23 cellular contexts compared by ENCODE assay signal in the genomic region with DNA sequence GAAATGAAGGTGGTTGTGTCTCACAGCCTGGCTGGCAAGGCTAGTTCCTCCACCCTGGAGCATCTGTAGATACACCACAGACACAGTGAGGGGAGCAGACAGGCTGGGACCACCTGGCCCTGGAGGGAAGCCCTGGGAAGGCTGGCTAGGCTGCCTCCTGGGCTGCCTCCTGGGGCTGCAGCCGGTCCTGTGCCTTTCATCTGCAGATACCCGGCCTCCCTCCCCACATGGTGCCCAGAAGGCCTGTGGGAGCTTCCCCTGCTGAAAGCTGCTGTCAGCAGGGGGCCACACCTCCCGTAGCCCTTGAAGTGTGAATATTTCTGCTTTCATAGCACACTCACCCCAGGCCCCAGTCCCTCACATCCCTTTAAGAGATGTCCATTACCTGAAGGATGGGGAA. TPM values are rescaled to one million over a fixed set of nuclear protein-coding genes. Genes with fewer than 3 reads are reported as not detected.
DNase-seq lines count a peak whose midpoint lies in the region; ATAC-seq and TF ChIP-seq lines count a peak whose summit lies in the region.
"Had no signal": no experiment of that assay in that cellular context is flagged by ENCODE, and none has a peak within 500 bp of the region (broad histone marks: within the 10 kb centered on the region; RNA-seq: fewer than 3 reads in every experiment).

No MANE protein-coding gene starts in this region.

- peak overlapping the region; percentile 91 for H3K27ac ChIP-seq in RWPE2 (ENCODE audit: poor library complexity, severe bottlenecking)
- H3K27ac ChIP-seq in osteoblast (ENCODE audit: low read depth, low read length) = no peak overlapping the region
- H3K27ac ChIP-seq: coronary artery, esophagus squamous epithelium, psoas muscle, SK-N-MC, tibial nerve had no signal

- ATAC-seq in HG03432 (IDR thresholded peaks at IDR 0.05; ENCODE audit: unreplicated experiment) = peak; percentile 43
- ATAC-seq in RWPE2 (ENCODE audit: low read depth) = no peak
- no peak for ATAC-seq in GM18498 (IDR thresholded peaks at IDR 0.05; ENCODE audit: unreplicated experiment)
- ATAC-seq in HG02678 (IDR thresholded peaks at IDR 0.05; ENCODE audit: unreplicated experiment) = no peak
- no peak for ATAC-seq in GM18517 (IDR thresholded peaks at IDR 0.05; ENCODE audit: unreplicated experiment)
- ATAC-seq: psoas muscle, T-helper 17 cell had no signal

- DNase-seq in NCI-H2171 treated with DMSO at 0.1 percent for 48 hours (lab: John Stamatoyannopoulos, UW) = peak; percentile 32
- DNase-seq in NCI-H2171 (lab: John Stamatoyannopoulos, UW) = no peak
- no peak for DNase-seq in RWPE2 (ENCODE audit: low spot score)
- peak; percentile 71 for DNase-seq in osteoblast (ENCODE audit: insufficient read length, low spot score, missing footprints)
- DNase-seq: activated CD4-positive, alpha-beta T cell treated with anti-CD3 and anti-CD28 coated beads, Interleukin-2, amount 10 ng/mL, durations not matched to agents 7 days and 5 days; activated naive CD4-positive, alpha-beta T cell treated with anti-CD3 and anti-CD28 coated beads, Interleukin-2, amount 50 U/mL, for 16 hours; BE2C; COR-L47; DMS79 treated with DMSO at 0.1 percent for 48 hours; esophagus squamous epithelium; Kasumi-1; NCI-H1048; NCI-H2081 treated with DMSO at 0.1 percent for 48 hours; psoas muscle; stimulated activated CD8-positive, alpha-beta memory T cell treated with anti-CD3 and anti-CD28 coated beads, Interleukin-4, amount 100 ng/mL, for 48 hours; T-helper 17 cell had no signal

- H3K9me3 ChIP-seq in RWPE2 (ENCODE audit: severe bottlenecking) (no peaks in the 10 kb centered on the region), osteoblast (ENCODE audit: low read depth, low read length) (no peaks in the 10 kb centered on the region)
- H3K9me3 ChIP-seq: BE2C, esophagus squamous epithelium, psoas muscle, tibial nerve had no signal

- no peaks in the 10 kb centered on the region for H3K79me2 ChIP-seq in osteoblast (ENCODE audit: insufficient read depth, low read length)

- no peak overlapping the region for H2AFZ ChIP-seq in osteoblast (ENCODE audit: low read length)

- no peak for TF ChIP-seq CTCF in RWPE2 (IDR thresholded peaks at IDR 0.05; ENCODE audit: poor library complexity, severe bottlenecking)
- no peak for TF ChIP-seq CTCF in osteoblast (IDR thresholded peaks at IDR 0.05; ENCODE audit: extremely low read depth, low read depth, low read length)

- H3K4me3 ChIP-seq in RWPE2 (ENCODE audit: severe bottlenecking) (no peak overlapping the region), osteoblast (ENCODE audit: insufficient read depth, low read length) (no peak overlapping the region)
- H3K4me3 ChIP-seq: coronary artery, esophagus squamous epithelium, psoas muscle, SK-N-MC, tibial nerve had no signal

- H3K36me3 ChIP-seq in RWPE2 (ENCODE audit: low read depth) (no peaks in the 10 kb centered on the region), osteoblast (ENCODE audit: insufficient read depth, low read length) (no peaks in the 10 kb centered on the region)
- H3K36me3 ChIP-seq: BE2C, esophagus squamous epithelium, tibial nerve had no signal

- H4K20me1 ChIP-seq in osteoblast (ENCODE audit: insufficient read depth, low read length) = no peaks in the 10 kb centered on the region

- no peaks in the 10 kb centered on the region for H3K27me3 ChIP-seq in RWPE2 (ENCODE audit: insufficient read depth, poor library complexity, severe bottlenecking)
- no peaks in the 10 kb centered on the region for H3K27me3 ChIP-seq in osteoblast (ENCODE audit: insufficient read depth, low read length)
- H3K27me3 ChIP-seq: BE2C, esophagus squamous epithelium, tibial nerve had no signal

- H3K4me1 ChIP-seq in RWPE2 (ENCODE audit: insufficient read depth, poor library complexity, severe bottlenecking) = peaks cover 43% of the 10 kb centered on the region
- peaks cover 15% of the 10 kb centered on the region for H3K4me1 ChIP-seq in osteoblast (ENCODE audit: insufficient read depth, low read length)
- H3K4me1 ChIP-seq: BE2C, psoas muscle, tibial nerve had no signal

- no peak overlapping the region for H3K4me2 ChIP-seq in osteoblast (ENCODE audit: insufficient read depth, low read length)

RNA-seq across cellular contexts. Expression of a gene that starts 37.6 kb away (rescaled TPM):
- total RNA-seq in osteoblast = 7.6 and 11.8 TPM in 2 replicates
- total RNA-seq: T-helper 17 cell had no signal

Comparison
In these comparisons a context has a peak if more than half of its experiments do, and no peak if none do; other contexts are left out.
1. DNase-seq: peak in NCI-H2171 treated with DMSO at 0.1 percent for 48 hours (single experiment) and osteoblast (single experiment); none in NCI-H2171 (single experiment) and RWPE2 (single experiment).